Comparison of ENCODE assay signal across 15 cellular contexts in the genomic region with DNA sequence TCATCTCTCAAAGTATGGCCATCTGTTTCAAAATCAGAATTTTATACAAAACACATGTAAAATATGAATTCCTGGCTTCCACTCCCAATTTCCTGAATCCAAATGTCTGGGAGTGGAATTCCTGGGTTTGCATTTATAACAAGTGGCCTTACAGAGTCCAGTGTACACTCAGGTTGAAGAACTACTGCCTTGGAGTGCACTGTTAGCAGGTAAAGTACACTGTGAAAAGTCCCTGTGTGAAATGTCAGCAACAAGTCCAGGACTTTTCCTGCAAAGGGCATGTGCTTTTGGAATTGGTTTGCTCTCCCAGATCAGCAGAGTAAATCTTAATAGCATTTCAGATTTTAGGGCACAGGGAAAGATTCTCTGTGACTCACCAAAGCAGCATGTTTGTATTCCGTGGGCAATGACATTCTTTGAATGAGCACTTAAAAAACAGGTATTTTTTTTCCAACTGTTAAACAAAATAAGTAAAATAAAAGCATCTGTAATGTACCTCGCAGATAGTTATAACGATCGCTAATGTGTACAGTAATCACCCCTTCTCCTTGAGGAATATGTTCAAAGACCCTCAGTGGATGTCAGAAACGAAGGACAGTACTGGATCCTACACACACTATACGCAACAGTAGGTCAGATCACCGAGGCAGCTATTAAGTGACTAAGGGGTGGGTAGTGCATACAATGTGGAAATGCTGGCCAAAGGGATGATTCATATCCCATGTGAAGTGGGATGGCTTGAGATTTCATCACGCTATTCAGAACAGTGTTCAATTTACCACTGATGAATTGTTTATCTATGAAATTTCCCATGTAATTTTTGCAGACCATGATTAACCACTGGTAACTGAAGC. TPM values are rescaled to one million over a fixed set of nuclear protein-coding genes. Genes with fewer than 3 reads are reported as not detected.
DNase-seq lines count a peak whose midpoint lies in the region; ATAC-seq, FAIRE-seq and TF ChIP-seq lines count a peak whose summit lies in the region.
"Had no signal": no experiment of that assay in that cellular context is flagged by ENCODE, and none has a peak within 500 bp of the region (broad histone marks: within the 10 kb centered on the region; RNA-seq: fewer than 3 reads in every experiment).

No MANE protein-coding gene starts in this region.

- no peak overlapping the region for H3K9ac ChIP-seq in adipocyte (ENCODE audit: low read length)
- H3K9ac ChIP-seq in keratinocyte (ENCODE audit: control insufficient read depth, extremely low read depth, insufficient read depth, low read length) = peak overlapping the region; percentile 11

- H3K4me3 Mint-ChIP-seq in activated naive CD8-positive, alpha-beta T cell treated with anti-CD3 and anti-CD28 coated beads, Interleukin-2, amount 50 U/mL, for 24 hours = no peak overlapping the region
- H3K4me3 Mint-ChIP-seq: activated CD4-positive, alpha-beta memory T cell treated with anti-CD3 and anti-CD28 coated beads for 36 hours had no signal

- peaks cover 11% of the 10 kb centered on the region for H3K4me1 Mint-ChIP-seq in activated naive CD8-positive, alpha-beta T cell treated with anti-CD3 and anti-CD28 coated beads, Interleukin-2, amount 50 U/mL, for 24 hours

- peak; percentile 76 for DNase-seq in AG08395 (ENCODE audit: low spot score)
- peak; percentile 64 for DNase-seq in HTR-8/SVneo (ENCODE audit: insufficient read length, low spot score)
- peak; percentile 95 for DNase-seq in adipocyte (ENCODE audit: low read depth)
- DNase-seq in keratinocyte (ENCODE audit: low read depth, low spot score) = peak; percentile 58
- DNase-seq in activated naive CD8-positive, alpha-beta T cell treated with anti-CD3 and anti-CD28 coated beads, Interleukin-2, amount 50 U/mL, for 24 hours = no peak
- no peak for DNase-seq in NCI-H1105 treated with DMSO at 0.1 percent for 48 hours (lab: John Stamatoyannopoulos, UW)
- DNase-seq: activated CD4-positive, alpha-beta memory T cell treated with anti-CD3 and anti-CD28 coated beads for 36 hours; cerebellar nuclear complex; COR-L47; left cardiac atrium; NCI-H446 treated with DMSO at 0.1 percent for 48 hours; substantia nigra had no signal

- peak overlapping the region; percentile 62 for H2AFZ ChIP-seq in keratinocyte (ENCODE audit: control insufficient read depth, low read length)

- no peak for TF ChIP-seq CTCF in keratinocyte (optimal IDR thresholded peaks at IDR 0.05 in 1 of 3, IDR thresholded peaks at IDR 0.05 in 1 of 3, conservative IDR thresholded peaks at IDR 0.05 in 1 of 3; ENCODE audit: extremely low read depth in 1 of 3, insufficient read depth in 2 of 3, low read length in 3 of 3)

- H3K27ac Mint-ChIP-seq in activated naive CD8-positive, alpha-beta T cell treated with anti-CD3 and anti-CD28 coated beads, Interleukin-2, amount 50 U/mL, for 24 hours = no peak overlapping the region
- H3K27ac Mint-ChIP-seq: activated CD4-positive, alpha-beta memory T cell treated with anti-CD3 and anti-CD28 coated beads for 36 hours had no signal

- no peaks in the 10 kb centered on the region for H3K9me3 Mint-ChIP-seq in activated naive CD8-positive, alpha-beta T cell treated with anti-CD3 and anti-CD28 coated beads, Interleukin-2, amount 50 U/mL, for 24 hours
- H3K9me3 Mint-ChIP-seq: activated CD4-positive, alpha-beta memory T cell treated with anti-CD3 and anti-CD28 coated beads for 36 hours had no signal

- H3K4me1 ChIP-seq in adipocyte (ENCODE audit: control insufficient read depth, insufficient read depth, low read length) (peaks cover 25% of the 10 kb centered on the region), keratinocyte (ENCODE audit: control insufficient read depth, extremely low read depth, insufficient read depth, low read length) (peaks cover 42% of the 10 kb centered on the region)

- H3K27me3 Mint-ChIP-seq in activated naive CD8-positive, alpha-beta T cell treated with anti-CD3 and anti-CD28 coated beads, Interleukin-2, amount 50 U/mL, for 24 hours = peaks cover 1% of the 10 kb centered on the region

- H3K4me2 ChIP-seq in keratinocyte (ENCODE audit: control insufficient read depth, extremely low read depth, insufficient read depth, low read depth, low read length) = peak overlapping the region; percentile 74

- dilution Hi-C loops in keratinocyte (cut with MboI; ENCODE audit: extremely low pct_ligation_motif_present, low sequenced_read_pairs) = no loop called here

- ATAC-seq in activated naive CD8-positive, alpha-beta T cell treated with anti-CD3 and anti-CD28 coated beads, Interleukin-2, amount 50 U/mL, for 24 hours = no peak
- no peak for ATAC-seq in GM19324 (IDR thresholded peaks at IDR 0.05; ENCODE audit: low FRiP score, unreplicated experiment)
- ATAC-seq in HG03095 (IDR thresholded peaks at IDR 0.05; ENCODE audit: unreplicated experiment) = no peak

- H3K79me2 ChIP-seq in keratinocyte (ENCODE audit: control insufficient read depth, insufficient read depth, low read length) = no peaks in the 10 kb centered on the region

- H3K9me3 ChIP-seq in adipocyte (ENCODE audit: control insufficient read depth, low read length) (no peaks in the 10 kb centered on the region), keratinocyte (ENCODE audit: control insufficient read depth, low read depth, low read length) (no peaks in the 10 kb centered on the region)

- no peaks in the 10 kb centered on the region for H3K36me3 Mint-ChIP-seq in activated naive CD8-positive, alpha-beta T cell treated with anti-CD3 and anti-CD28 coated beads, Interleukin-2, amount 50 U/mL, for 24 hours (ENCODE audit: low read depth)
- H3K36me3 Mint-ChIP-seq: activated CD4-positive, alpha-beta memory T cell treated with anti-CD3 and anti-CD28 coated beads for 36 hours had no signal

- H3K36me3 ChIP-seq in adipocyte (ENCODE audit: control insufficient read depth, insufficient read depth, low read length, severe bottlenecking) = no peaks in the 10 kb centered on the region
- no peaks in the 10 kb centered on the region for H3K36me3 ChIP-seq in keratinocyte (ENCODE audit: control insufficient read depth in 2 of 2, extremely low read depth in 1 of 2, insufficient read depth in 2 of 2, low read length in 2 of 2)

- H4K20me1 ChIP-seq in keratinocyte (ENCODE audit: control insufficient read depth, extremely low read depth, insufficient read depth, low read length) = no peaks in the 10 kb centered on the region

- H3K9me1 ChIP-seq in keratinocyte (ENCODE audit: control insufficient read depth, extremely low read depth, insufficient read depth, low read length) = no peaks in the 10 kb centered on the region

- H3K27ac ChIP-seq in keratinocyte (ENCODE audit: control insufficient read depth, insufficient read depth, low read length) = peak overlapping the region; percentile 89

- peak; percentile 82 for FAIRE-seq in HTR-8/SVneo (lab: Jason Lieb, UNC)
- FAIRE-seq in keratinocyte (lab: Jason Lieb, UNC) = peak; percentile 100
- FAIRE-seq: GM19239 had no signal

- H3K27me3 ChIP-seq in adipocyte (replicated peaks; ENCODE audit: control insufficient read depth, insufficient read depth, low read length) (no peaks in the 10 kb centered on the region), keratinocyte (ENCODE audit: control insufficient read depth, extremely low read depth, insufficient read depth, low read length) (no peaks in the 10 kb centered on the region)

- H3K4me3 ChIP-seq in adipocyte (ENCODE audit: low read length) (peak overlapping the region; percentile 62), keratinocyte (ENCODE audit: control insufficient read depth in 2 of 3, extremely low read depth in 1 of 3, insufficient read depth in 2 of 3, low read depth in 1 of 3, low read length in 3 of 3) (peak overlapping the region in 1 of 3 experiments; percentile 24)

RNA-seq across cellular contexts. Expression of a gene that starts 1.9 kb away (rescaled TPM):
- 0.52 to 2.6 TPM (median 0.88 TPM) in 3 replicates for polyA plus RNA-seq in keratinocyte
- polyA plus RNA-seq in keratinocyte (2011; ENCODE audit: low read depth) = 4.1 TPM
- polyA plus RNA-seq in keratinocyte (2011; cell fraction: cytosol; rRNA removed) = 1.7 and 2.1 TPM in 2 replicates
- polyA plus RNA-seq in keratinocyte (2011; cell fraction: nucleus; rRNA removed) = 1.8 and 2.2 TPM in 2 replicates
- polyA plus RNA-seq in keratinocyte (2012; ENCODE audit: low replicate concordance) = 0.40 and 6.2 TPM in 2 replicates
- polyA minus RNA-seq in keratinocyte = 1.2 to 6.1 TPM (median 3.2 TPM) in 3 replicates
- not detected for polyA minus RNA-seq in keratinocyte (2011; cell fraction: cytosol; rRNA and poly(A)+ RNA removed)
- polyA minus RNA-seq in keratinocyte (2011; cell fraction: nucleus; rRNA and poly(A)+ RNA removed) = 2.9 and 3.3 TPM in 2 replicates

Comparison
In these comparisons a context has a peak if more than half of its experiments do, and no peak if none do; other contexts are left out.
1. DNase-seq: peak in AG08395 (single experiment), HTR-8/SVneo (single experiment), adipocyte (single experiment) and keratinocyte (single experiment); none in activated naive CD8-positive, alpha-beta T cell treated with anti-CD3 and anti-CD28 coated beads, Interleukin-2, amount 50 U/mL, for 24 hours (single experiment) and NCI-H1105 treated with DMSO at 0.1 percent for 48 hours (single experiment).